Comparison of ENCODE assay signal across 11 cellular contexts in genomic region chr2:187658952-187659525, GRCh38.
DNase-seq lines count a peak whose midpoint lies in the region; ATAC-seq and TF ChIP-seq lines count a peak whose summit lies in the region.
"Had no signal": no experiment of that assay in that cellular context is flagged by ENCODE, and none has a peak within 500 bp of the region (broad histone marks: within the 10 kb centered on the region; RNA-seq: fewer than 3 reads in every experiment).

No MANE protein-coding gene starts in this region.

- H3K79me1 ChIP-seq in neuronal stem cell (ENCODE audit: low read depth, low read length): no peaks in the 10 kb centered on the region

- H2BK15ac ChIP-seq in neuronal stem cell (ENCODE audit: low read length): no peak overlapping the region

- no peak overlapping the region for H3K9ac ChIP-seq in mammary epithelial cell (ENCODE audit: insufficient read depth, low read length)
- no peak overlapping the region for H3K9ac ChIP-seq in neuronal stem cell (ENCODE audit: low read depth, low read length, poor library complexity)
- H3K9ac ChIP-seq: parathyroid adenoma had no signal

- CTCF ChIA-PET in mammary epithelial cell (lab: Charles Lee; ENCODE audit: low non-redundant PET): interaction anchor here (0.7 kb wide), 1 partner anchor 119 kb away, joined by 15 read pairs; no protein-coding TSS in a partner anchor

- no peak overlapping the region for H2AFZ ChIP-seq in mammary epithelial cell (ENCODE audit: low read depth, low read length)
- no peak overlapping the region for H2AFZ ChIP-seq in neuronal stem cell (ENCODE audit: low read length)
- H2AFZ ChIP-seq: parathyroid adenoma had no signal

- H4K8ac ChIP-seq in neuronal stem cell (ENCODE audit: low read depth, low read length): no peak overlapping the region

- TF ChIP-seq POLR2A in prostate gland (IDR thresholded peaks at IDR 0.05): no peak

- H2BK5ac ChIP-seq in neuronal stem cell (ENCODE audit: low read length): no peak overlapping the region

- H2AK5ac ChIP-seq in neuronal stem cell (ENCODE audit: low read depth, low read length): no peak overlapping the region

- H3K4ac ChIP-seq in neuronal stem cell (ENCODE audit: low read length): no peak overlapping the region

- H4K20me1 ChIP-seq in mammary epithelial cell (ENCODE audit: insufficient read depth, low read length): no peaks in the 10 kb centered on the region

- no TSS peak for BruUV-seq in mammary epithelial cell (replicated peaks; lab: Mats Ljungman, UMichigan)

- DNase-seq in HuH-7 (ENCODE audit: low spot score) (peak; percentile 34), mammary epithelial cell (peak; percentile 4), neuronal stem cell (ENCODE audit: low spot score) (peak; percentile 36), prostate gland (ENCODE audit: low spot score) (no peak), LoVo (ENCODE audit: low spot score) (no peak)
- no peak for DNase-seq in stimulated activated CD4-positive, alpha-beta T cell treated with anti-CD3 and anti-CD28 coated beads, Interleukin-2, amount 100 ng/mL, for 24 hours
- DNase-seq: anterior cingulate cortex, Peyer's patch, upper lobe of left lung had no signal

- no peak overlapping the region for H2BK120ac ChIP-seq in neuronal stem cell (ENCODE audit: low read depth, low read length)

- H3K27ac ChIP-seq in mammary epithelial cell (ENCODE audit: insufficient read depth, low read depth, low read length) (no peak overlapping the region), neuronal stem cell (replicated peaks; ENCODE audit: low read length) (no peak overlapping the region), prostate gland (no peak overlapping the region)
- H3K27ac ChIP-seq: parathyroid adenoma, Peyer's patch, upper lobe of left lung had no signal

- in situ Hi-C loops in mammary epithelial cell (cut with MboI; ENCODE audit: low sequenced_read_pairs in 2 of 2): no loop called here

- H3K4me3 ChIP-seq in mammary epithelial cell (replicated peaks in 1 of 3; ENCODE audit: insufficient read depth in 1 of 3, low read depth in 2 of 3, low read length in 3 of 3) (no peak overlapping the region), neuronal stem cell (ENCODE audit: low read length in 2 of 2) (no peak overlapping the region), prostate gland (no peak overlapping the region)
- H3K4me3 ChIP-seq: Peyer's patch, upper lobe of left lung had no signal

- H3K79me2 ChIP-seq in mammary epithelial cell (ENCODE audit: insufficient read depth, low read length): no peaks in the 10 kb centered on the region
- H3K79me2 ChIP-seq: parathyroid adenoma had no signal

- H3K9me3 ChIP-seq in mammary epithelial cell (replicated peaks; ENCODE audit: insufficient read depth, low read length) (no peaks in the 10 kb centered on the region), neuronal stem cell (replicated peaks in 1 of 2; ENCODE audit: control insufficient read depth in 2 of 2, insufficient read depth in 1 of 2, low read depth in 1 of 2, low read length in 2 of 2) (no peaks in the 10 kb centered on the region), prostate gland (no peaks in the 10 kb centered on the region)
- H3K9me3 ChIP-seq: Peyer's patch, upper lobe of left lung had no signal

- H3K4me2 ChIP-seq in mammary epithelial cell (ENCODE audit: insufficient read depth, low read depth, low read length) (no peak overlapping the region), neuronal stem cell (ENCODE audit: insufficient read depth, low read length, poor library complexity, severe bottlenecking) (no peak overlapping the region)

- dilution Hi-C loops in mammary epithelial cell (cut with HindIII; ENCODE audit: low sequenced_read_pairs): no loop called here

- H3K27me3 ChIP-seq in mammary epithelial cell (ENCODE audit: insufficient read depth, low read length) (no peaks in the 10 kb centered on the region), neuronal stem cell (ENCODE audit: control insufficient read depth in 3 of 3, insufficient read depth in 3 of 3, low read depth in 1 of 3, low read length in 3 of 3) (no peaks in the 10 kb centered on the region), prostate gland (replicated peaks; ENCODE audit: insufficient read depth) (no peaks in the 10 kb centered on the region)
- H3K27me3 ChIP-seq: Peyer's patch, upper lobe of left lung had no signal

- ATAC-seq in GM18519 (IDR thresholded peaks at IDR 0.05; ENCODE audit: low FRiP score, unreplicated experiment): peak; percentile 51

- no peak overlapping the region for H2BK12ac ChIP-seq in neuronal stem cell (ENCODE audit: low read length)

- H3K14ac ChIP-seq in neuronal stem cell (ENCODE audit: low read length): no peak overlapping the region

- H3K18ac ChIP-seq in neuronal stem cell (ENCODE audit: low read length): no peak overlapping the region

- H3K23ac ChIP-seq in neuronal stem cell (ENCODE audit: low read depth, low read length, poor library complexity): no peak overlapping the region

- intact Hi-C loops in mammary epithelial cell (cut with micrococcal nuclease) (loop anchor here (2.0 to 10.0 kb wide), 2 partner anchors 154 to 184 kb away; no protein-coding TSS in a partner anchor), prostate gland (cut with DNase I) (no loop called here)

- WGBS in mammary epithelial cell (ENCODE audit: low coverage, missing lambda C conversion rate): 22% methylated on average over 4 of the region's 5 CpGs
- no CpG with 5 or more reads among the region's 5 CpGs for WGBS in neuronal stem cell (ENCODE audit: extremely low coverage in 2 of 2, insufficient read length in 2 of 2, insufficient replicate concordance in 1 of 2), 2 donors
- 33% methylated on average over 5 of the region's 5 CpGs for WGBS in prostate gland

- TF ChIP-seq CTCF in mammary epithelial cell (conservative IDR thresholded peaks at IDR 0.05 in 1 of 2, IDR thresholded peaks at IDR 0.05 in 1 of 2; ENCODE audit: extremely low read depth in 1 of 2, insufficient read depth in 1 of 2, low read depth in 1 of 2, low read length in 2 of 2) (peak; percentile 19 to 57), prostate gland (IDR thresholded peaks at IDR 0.05) (no peak)

- no peaks in the 10 kb centered on the region for H3K4me1 ChIP-seq in mammary epithelial cell (ENCODE audit: insufficient read depth, low read length)
- H3K4me1 ChIP-seq in neuronal stem cell (ENCODE audit: control insufficient read depth in 2 of 2, insufficient read depth in 1 of 2, low read depth in 1 of 2, low read length in 2 of 2): no peaks in the 10 kb centered on the region
- no peaks in the 10 kb centered on the region for H3K4me1 ChIP-seq in prostate gland (replicated peaks)
- H3K4me1 ChIP-seq: parathyroid adenoma, Peyer's patch, upper lobe of left lung had no signal

- no peak overlapping the region for H4K91ac ChIP-seq in neuronal stem cell (ENCODE audit: low read depth, low read length, poor library complexity)

- H3K36me3 ChIP-seq in mammary epithelial cell (ENCODE audit: insufficient read depth, low read length) (no peaks in the 10 kb centered on the region), neuronal stem cell (replicated peaks in 1 of 2; ENCODE audit: control insufficient read depth in 2 of 2, insufficient read depth in 2 of 2, low read length in 2 of 2) (no peaks in the 10 kb centered on the region), prostate gland (no peaks in the 10 kb centered on the region)
- H3K36me3 ChIP-seq: Peyer's patch, upper lobe of left lung had no signal

Comparison
In these comparisons a context has a peak if more than half of its experiments do, and no peak if none do; other contexts are left out.
1. DNase-seq: peak in HuH-7 (single experiment), mammary epithelial cell (single experiment) and neuronal stem cell (single experiment); none in prostate gland (single experiment), LoVo (single experiment) and stimulated activated CD4-positive, alpha-beta T cell treated with anti-CD3 and anti-CD28 coated beads, Interleukin-2, amount 100 ng/mL, for 24 hours (0 of 2).
2. CTCF ChIP-seq: peak in mammary epithelial cell (2 of 2); none in prostate gland (0 of 4).